In genomic region chr17:59963738-59964454, GRCh38 we compare ENCODE assay signal across 8 cellular contexts. TPM values are rescaled to one million over a fixed set of nuclear protein-coding genes. Genes with fewer than 3 reads are reported as not detected.
DNase-seq lines count a peak whose midpoint lies in the region; ATAC-seq, FAIRE-seq and TF ChIP-seq lines count a peak whose summit lies in the region.

No MANE protein-coding gene starts in this region.

- H3K36me3 ChIP-seq in HepG2 (replicated peaks in 1 of 2; ENCODE audit: control insufficient read depth in 1 of 2, insufficient read depth in 2 of 2, low read length in 2 of 2) = peaks cover 0 to 3% of the 10 kb centered on the region in 2 experiments; a peak in 3 of 5 replicates

- H3K4me1 ChIP-seq in HepG2 (ENCODE audit: insufficient read depth, low read length) = peaks cover 14% of the 10 kb centered on the region

- no peaks in the 10 kb centered on the region for H3K27me3 Mint-ChIP-seq in activated CD4-positive, alpha-beta T cell treated with anti-CD3 and anti-CD28 coated beads for 36 hours

- peaks cover 22% of the 10 kb centered on the region for H3K4me1 Mint-ChIP-seq in activated CD4-positive, alpha-beta T cell treated with anti-CD3 and anti-CD28 coated beads for 36 hours

- TF ChIP-seq EP300 in HepG2 (IDR thresholded peaks at IDR 0.05; ENCODE audit: low read depth in 2 of 2, low read length in 2 of 2) (no peak), HepG2 (CRISPR knock-in tag; IDR thresholded peaks at IDR 0.05; ENCODE audit: borderline replicate concordance) (no peak)

- H2AFZ ChIP-seq in HepG2 (ENCODE audit: low read length) = peak overlapping the region; percentile 74

- H3K79me2 ChIP-seq in HepG2 (ENCODE audit: insufficient read depth, low read length) = no peaks in the 10 kb centered on the region

- H3K4me2 ChIP-seq in HepG2 (ENCODE audit: low read depth, low read length) = peak overlapping the region; percentile 98

- H3K9ac ChIP-seq in HepG2 (ENCODE audit: insufficient read depth, low read depth, low read length) = peak overlapping the region; percentile 76

- H3K4me3 ChIP-seq in HepG2 (replicated peaks in 1 of 3; ENCODE audit: insufficient read depth in 1 of 3, low read depth in 2 of 3, low read length in 3 of 3) = peak overlapping the region; percentile 83 to 90 (median 86)

- H3K27ac Mint-ChIP-seq in activated CD4-positive, alpha-beta T cell treated with anti-CD3 and anti-CD28 coated beads for 36 hours = peak overlapping the region; percentile 92

- BruUV-seq in HepG2 (replicated peaks; lab: Mats Ljungman, UMichigan) = TSS peak; percentile 77

- no peak for TF ChIP-seq POLR2A in HepG2 (IDR thresholded peaks at IDR 0.05; ENCODE audit: insufficient read depth in 1 of 2, low read depth in 2 of 2, low read length in 2 of 2)

- no peaks in the 10 kb centered on the region for H4K20me1 ChIP-seq in HepG2 (ENCODE audit: insufficient read depth, low read length)

- peak overlapping the region; percentile 78 for H3K4me3 Mint-ChIP-seq in activated CD4-positive, alpha-beta T cell treated with anti-CD3 and anti-CD28 coated beads for 36 hours

- intact Hi-C loops in activated CD4-positive, alpha-beta T cell treated with anti-CD3 and anti-CD28 coated beads for 36 hours (cut with DNase I, micrococcal nuclease) = loop anchor here in 1 of 2 experiments (1.0 to 5.0 kb wide), 8 partner anchors 23 to 428 kb away; partner anchors contain the start of genes CLTC, PTRH2, RPS6KB1 and USP32
- intact Hi-C loops in HepG2 (cut with micrococcal nuclease; ENCODE audit: unreplicated experiment) = no loop called here

- peak overlapping the region; percentile 63 for H3K27ac ChIP-seq in HepG2 (ENCODE audit: extremely low read length, insufficient read depth, low read length)

- CTCF ChIA-PET in activated CD4-positive, alpha-beta T cell treated with anti-CD3 and anti-CD28 coated beads for 36 hours (lab: Charles Lee) = interaction anchor here (1.8 kb wide), 1 partner anchor 49 kb away, joined by 5 read pairs; no protein-coding TSS in a partner anchor
- CTCF ChIA-PET in HepG2 (lab: Yijun Ruan, JAX; ENCODE audit: low intra/inter-chr PET ratio, low total read pairs) = no interaction called here

- DNase-seq in GM13976 (ENCODE audit: low spot score) (peak; percentile 58), NCI-H187 treated with DMSO at 0.1 percent for 48 hours (lab: John Stamatoyannopoulos, UW) (peak; percentile 4), dermis blood vessel endothelial cell (peak; percentile 60), HepG2 (ENCODE audit: low spot score) (peak; percentile 16)
- peak; percentile 73 for DNase-seq in activated CD4-positive, alpha-beta T cell treated with anti-CD3 and anti-CD28 coated beads for 36 hours
- DNase-seq in stimulated activated CD4-positive, alpha-beta T cell treated with anti-CD3 and anti-CD28 coated beads, Interleukin-4, amount 100 ng/mL, for 24 hours = peak; percentile 66

- 4% methylated on average over 21 of the region's 21 CpGs for WGBS in HepG2 (ENCODE audit: low lambda C conversion rate)

- TF ChIP-seq RAD21 in HepG2 (CRISPR knock-in tag; IDR thresholded peaks at IDR 0.05) = no peak

- H3K36me3 Mint-ChIP-seq in activated CD4-positive, alpha-beta T cell treated with anti-CD3 and anti-CD28 coated beads for 36 hours (ENCODE audit: low read depth) = peaks cover 15% of the 10 kb centered on the region

- ATAC-seq in HG02678 (IDR thresholded peaks at IDR 0.05; ENCODE audit: unreplicated experiment) = peak; percentile 37
- ATAC-seq in activated CD4-positive, alpha-beta T cell treated with anti-CD3 and anti-CD28 coated beads for 36 hours = peak; percentile 64
- peak; percentile 71 for ATAC-seq in HepG2
- ATAC-seq in HG03469 (IDR thresholded peaks at IDR 0.05; ENCODE audit: unreplicated experiment) = no peak

- no peak for FAIRE-seq in HepG2 (lab: Jason Lieb, UNC)

- no peak for TF ChIP-seq CTCF in GM13976 (IDR thresholded peaks at IDR 0.05; ENCODE audit: borderline replicate concordance, control extremely low read depth, extremely low read depth, insufficient read depth, missing control alignments)
- no peak for TF ChIP-seq CTCF in HepG2 (CRISPR knock-in tag; IDR thresholded peaks at IDR 0.05)

- no peaks in the 10 kb centered on the region for H3K9me3 Mint-ChIP-seq in activated CD4-positive, alpha-beta T cell treated with anti-CD3 and anti-CD28 coated beads for 36 hours (ENCODE audit: low read depth)

- POLR2A ChIA-PET in activated CD4-positive, alpha-beta T cell treated with anti-CD3 and anti-CD28 coated beads for 36 hours (lab: Charles Lee) = interaction anchor here (0.6 to 1.6 kb wide), 7 partner anchors 22 to 1333 kb away, joined by 3 to 14 read pairs (median 3); partner anchors contain the start of genes RPS6KB1 and TUBD1
- POLR2A ChIA-PET in HepG2 (lab: Yijun Ruan, JAX) = interaction anchor here (0.7 to 1.9 kb wide), 13 partner anchors 8 to 1332 kb away, joined by 3 to 11 read pairs (median 4); partner anchors contain the start of genes BCAS3, CLTC, DHX40 and HEATR6

- H3K9me3 ChIP-seq in HepG2 (ENCODE audit: low read length) = no peaks in the 10 kb centered on the region

- in situ Hi-C loops in GM13976 (cut with MboI; ENCODE audit: low sequenced_read_pairs, unreplicated experiment) (no loop called here), HepG2 (cut with HindIII; ENCODE audit: extremely low pct_ligation_motif_present, low pct_unique_long_range_greater_than_20kb) (no loop called here)

- H3K27me3 ChIP-seq in HepG2 (ENCODE audit: control insufficient read depth in 1 of 2, insufficient read depth in 2 of 2, low read length in 2 of 2) = no peaks in the 10 kb centered on the region; a peak in 1 of 5 replicates

TF ChIP-seq in HepG2, 621 proteins besides CTCF, POLR2A, EP300 and RAD21 (continues in another document):
- TF ChIP-seq, protein P1, sequence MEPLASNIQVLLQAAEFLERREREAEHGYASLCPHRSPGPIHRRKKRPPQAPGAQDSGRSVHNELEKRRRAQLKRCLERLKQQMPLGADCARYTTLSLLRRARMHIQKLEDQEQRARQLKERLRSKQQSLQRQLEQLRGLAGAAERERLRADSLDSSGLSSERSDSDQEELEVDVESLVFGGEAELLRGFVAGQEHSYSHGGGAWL (CRISPR knock-in tag; IDR thresholded peaks at IDR 0.05) = no peak
- TF ChIP-seq ZNF7 (CRISPR knock-in tag; IDR thresholded peaks at IDR 0.05) (no peak), ZNF235 (CRISPR knock-in tag; IDR thresholded peaks at IDR 0.05; ENCODE audit: borderline replicate concordance) (no peak), SIX1 (CRISPR knock-in tag; IDR thresholded peaks at IDR 0.05; ENCODE audit: borderline replicate concordance) (0 out of 2 replicates have a peak, but pooled peaks have one; percentile 13), KDM2A (CRISPR knock-in tag; IDR thresholded peaks at IDR 0.05; ENCODE audit: borderline replicate concordance, low read depth) (no peak), TBX2 (CRISPR knock-in tag; IDR thresholded peaks at IDR 0.05; ENCODE audit: borderline replicate concordance) (no peak), ZNF33A (CRISPR knock-in tag; IDR thresholded peaks at IDR 0.05; ENCODE audit: borderline replicate concordance) (no peak), JUN (CRISPR knock-in tag; IDR thresholded peaks at IDR 0.05) (no peak), ZSCAN9 (CRISPR knock-in tag; IDR thresholded peaks at IDR 0.05; ENCODE audit: borderline replicate concordance) (peak; percentile 54), ZMAT3 (CRISPR knock-in tag; conservative IDR thresholded peaks at IDR 0.05) (no peak), ZNF670 (CRISPR knock-in tag; IDR thresholded peaks at IDR 0.05; ENCODE audit: borderline replicate concordance) (no peak)
- TF ChIP-seq, protein P2, sequence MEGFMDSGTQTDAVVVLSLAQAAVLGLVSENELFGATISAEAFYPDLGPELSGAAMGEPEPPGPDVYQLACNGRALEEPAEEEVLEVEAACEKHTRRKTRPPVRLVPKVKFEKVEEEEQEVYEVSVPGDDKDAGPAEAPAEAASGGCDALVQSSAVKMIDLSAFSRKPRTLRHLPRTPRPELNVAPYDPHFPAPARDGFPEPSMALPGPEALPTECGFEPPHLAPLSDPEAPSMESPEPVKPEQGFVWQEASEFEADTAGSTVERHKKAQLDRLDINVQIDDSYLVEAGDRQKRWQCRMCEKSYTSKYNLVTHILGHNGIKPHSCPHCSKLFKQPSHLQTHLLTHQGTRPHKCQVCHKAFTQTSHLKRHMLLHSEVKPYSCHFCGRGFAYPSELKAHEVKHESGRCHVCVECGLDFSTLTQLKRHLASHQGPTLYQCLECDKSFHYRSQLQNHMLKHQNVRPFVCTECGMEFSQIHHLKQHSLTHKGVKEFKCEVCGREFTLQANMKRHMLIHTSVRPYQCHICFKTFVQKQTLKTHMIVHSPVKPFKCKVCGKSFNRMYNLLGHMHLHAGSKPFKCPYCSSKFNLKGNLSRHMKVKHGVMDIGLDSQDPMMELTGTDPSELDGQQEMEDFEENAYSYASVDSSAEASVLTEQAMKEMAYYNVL (CRISPR knock-in tag; IDR thresholded peaks at IDR 0.05; ENCODE audit: borderline replicate concordance) = 0 out of 2 replicates have a peak, but pooled peaks have one; percentile 13

RNA-seq across cellular contexts. Expression of gene RNFT1, which starts 0.6 kb away (rescaled TPM):
- total RNA-seq in activated CD4-positive, alpha-beta T cell treated with anti-CD3 and anti-CD28 coated beads for 36 hours = 10 to 100 TPM; 32.8 to 36.9 TPM
- total RNA-seq in dermis blood vessel endothelial cell (18.2 and 18.9 TPM in 2 replicates), HepG2 (2016; rRNA removed; fragmentation: Illumina TruSeq; extraction: Trizol) (15.9 and 22.1 TPM in 2 replicates)
- 5.4 and 5.8 TPM in 2 replicates for total RNA-seq in HepG2 (2016; cell fraction: cytosol; rRNA removed; fragmentation: Illumina TruSeq; extraction: Trizol; ENCODE audit: low read depth)
- total RNA-seq in HepG2 (2016; cell fraction: insoluble cytoplasmic fraction; rRNA removed; fragmentation: Illumina TruSeq; extraction: Trizol) = 16.6 and 21.6 TPM in 2 replicates
- total RNA-seq in HepG2 (2016; cell fraction: membrane; rRNA removed; fragmentation: Illumina TruSeq; extraction: Trizol) = 12.7 and 14.7 TPM in 2 replicates
- total RNA-seq in HepG2 (2016; cell fraction: nucleus; rRNA removed; fragmentation: Illumina TruSeq; extraction: Trizol) = 27.1 and 29.0 TPM in 2 replicates
- polyA plus RNA-seq in HepG2 (2011; rRNA removed) = 19.1 and 21.8 TPM in 2 replicates
- 9.7 and 12.4 TPM in 2 replicates for polyA plus RNA-seq in HepG2 (2011; cell fraction: cytosol; rRNA removed)
- polyA plus RNA-seq in HepG2 (2011; cell fraction: nucleus; rRNA removed) = 31.7 and 38.1 TPM in 2 replicates
- 9.9 and 14.8 TPM in 2 replicates for polyA plus RNA-seq in HepG2 (2012)
- polyA plus RNA-seq in HepG2 (2016; cell fraction: cytosol; fragmentation: Illumina TruSeq; extraction: Trizol; ENCODE audit: low read depth) = 3.7 and 7.0 TPM in 2 replicates
- polyA plus RNA-seq in HepG2 (2016; cell fraction: insoluble cytoplasmic fraction; fragmentation: Illumina TruSeq; extraction: Trizol; ENCODE audit: low read depth) = 16.9 and 17.8 TPM in 2 replicates
- 7.9 and 12.0 TPM in 2 replicates for polyA plus RNA-seq in HepG2 (2016; cell fraction: membrane; fragmentation: Illumina TruSeq; extraction: Trizol; ENCODE audit: low read depth)
- 40.6 and 47.4 TPM in 2 replicates for polyA plus RNA-seq in HepG2 (2016; cell fraction: nucleus; fragmentation: Illumina TruSeq; extraction: Trizol; ENCODE audit: insufficient read depth, low read depth)
- 10.9 and 14.0 TPM in 2 replicates for polyA minus RNA-seq in HepG2 (2011; rRNA and poly(A)+ RNA removed; ENCODE audit: low replicate concordance)
- polyA minus RNA-seq in HepG2 (2011; cell fraction: cytosol; rRNA and poly(A)+ RNA removed) = 9.2 and 10.3 TPM in 2 replicates
- 15.6 and 22.4 TPM in 2 replicates for polyA minus RNA-seq in HepG2 (2011; cell fraction: nucleus; rRNA and poly(A)+ RNA removed)

Comparison
In these comparisons a context has a peak if more than half of its experiments do, and no peak if none do; other contexts are left out.
1. DNase-seq: peak in every context shown above with its lines; median percentile 73 in activated CD4-positive, alpha-beta T cell treated with anti-CD3 and anti-CD28 coated beads for 36 hours; 66 in stimulated activated CD4-positive, alpha-beta T cell treated with anti-CD3 and anti-CD28 coated beads, Interleukin-4, amount 100 ng/mL, for 24 hours; 60 in dermis blood vessel endothelial cell; 58 in GM13976; 16 in HepG2; 4 in NCI-H187 treated with DMSO at 0.1 percent for 48 hours.